Comparison of ENCODE assay signal across 22 cellular contexts in genomic region chr9:3541206-3541605, GRCh38.
"Had no signal": no experiment of that assay in that cellular context is flagged by ENCODE, and none has a peak within 500 bp of the region (broad histone marks: within the 10 kb centered on the region; RNA-seq: fewer than 3 reads in every experiment).

No MANE protein-coding gene starts in this region.

- DNase-seq: colonic mucosa; effector memory CD8-positive, alpha-beta T cell; head of caudate nucleus; kidney; natural killer cell; nucleus accumbens; right cardiac atrium; spleen; stimulated activated CD4-positive, alpha-beta T cell treated with anti-CD3 and anti-CD28 coated beads, Interleukin-2, amount 100 ng/mL, for 48 hours; stimulated activated naive B cell treated with anti-CD40 and anti-IgM and Interleukin-4, amounts not matched to agents 10 μg/mL and 1 μg/mL and 100 μg/mL, for 72 hours; transverse colon; upper lobe of right lung; uterus had no signal

- H3K36me3 ChIP-seq: colonic mucosa, prostate gland, spleen, suprapubic skin, transverse colon, upper lobe of right lung, uterus had no signal

- H3K4me1 Mint-ChIP-seq: neural crest cell had no signal

- H3K36me3 Mint-ChIP-seq: natural killer cell had no signal

- ATAC-seq: effector memory CD8-positive, alpha-beta T cell; left lobe of liver; natural killer cell; right cardiac atrium; stimulated activated naive B cell treated with anti-CD40 and anti-IgM and Interleukin-4, amounts not matched to agents 10 μg/mL and 1 μg/mL and 100 μg/mL, for 72 hours; upper lobe of right lung had no signal

- H3K4me3 ChIP-seq: colonic mucosa, lung, prostate gland, skin epidermis, spleen, suprapubic skin, transverse colon, upper lobe of right lung, uterus had no signal

- H3K27ac ChIP-seq: colonic mucosa, prostate gland, skin epidermis, spleen, suprapubic skin, transverse colon, upper lobe of right lung, uterus had no signal

- H3K9me3 Mint-ChIP-seq: dendritic cell treated with granulocyte-macrophage colony-stimulating factor and Interleukin-4, amounts not matched to agents 40 ng/mL and 50 ng/mL, for 4 days; effector memory CD8-positive, alpha-beta T cell; natural killer cell; stimulated activated naive CD8-positive, alpha-beta T cell treated with anti-CD3 and anti-CD28 coated beads, Interleukin-15, Interleukin-2, amounts not matched to agents 100 ng/mL and 50 ng/mL, for 24 hours had no signal

- H3K27me3 Mint-ChIP-seq: dendritic cell treated with granulocyte-macrophage colony-stimulating factor and Interleukin-4, amounts not matched to agents 40 ng/mL and 50 ng/mL, for 4 days; effector memory CD8-positive, alpha-beta T cell; memory B cell; stimulated activated naive B cell treated with anti-CD40 and anti-IgM and Interleukin-4, amounts not matched to agents 10 μg/mL and 1 μg/mL and 100 μg/mL, for 72 hours; stimulated activated naive CD8-positive, alpha-beta T cell treated with anti-CD3 and anti-CD28 coated beads, Interleukin-15, Interleukin-2, amounts not matched to agents 100 ng/mL and 50 ng/mL, for 24 hours had no signal

- H3K4me1 ChIP-seq: colonic mucosa, prostate gland, suprapubic skin, transverse colon, upper lobe of right lung, uterus had no signal

- H3K27ac Mint-ChIP-seq: dendritic cell treated with granulocyte-macrophage colony-stimulating factor and Interleukin-4, amounts not matched to agents 40 ng/mL and 50 ng/mL, for 4 days; effector memory CD8-positive, alpha-beta T cell; memory B cell; stimulated activated naive B cell treated with anti-CD40 and anti-IgM and Interleukin-4, amounts not matched to agents 10 μg/mL and 1 μg/mL and 100 μg/mL, for 72 hours; stimulated activated naive CD8-positive, alpha-beta T cell treated with anti-CD3 and anti-CD28 coated beads, Interleukin-15, Interleukin-2, amounts not matched to agents 100 ng/mL and 50 ng/mL, for 24 hours had no signal

- H3K4me3 Mint-ChIP-seq: dendritic cell treated with granulocyte-macrophage colony-stimulating factor and Interleukin-4, amounts not matched to agents 40 ng/mL and 50 ng/mL, for 4 days; effector memory CD8-positive, alpha-beta T cell; memory B cell; natural killer cell; neural crest cell; stimulated activated naive B cell treated with anti-CD40 and anti-IgM and Interleukin-4, amounts not matched to agents 10 μg/mL and 1 μg/mL and 100 μg/mL, for 72 hours; stimulated activated naive CD8-positive, alpha-beta T cell treated with anti-CD3 and anti-CD28 coated beads, Interleukin-15, Interleukin-2, amounts not matched to agents 100 ng/mL and 50 ng/mL, for 24 hours had no signal

- H3K9me3 ChIP-seq: colonic mucosa, prostate gland, spleen, suprapubic skin, transverse colon, upper lobe of right lung, uterus had no signal

- H3K27me3 ChIP-seq: colonic mucosa, spleen, suprapubic skin, transverse colon, upper lobe of right lung, uterus had no signal
